29 cellular contexts compared by ENCODE assay signal in genomic region chr10:53841746-53842145, GRCh38.
DNase-seq lines count a peak whose midpoint lies in the region; ATAC-seq and TF ChIP-seq lines count a peak whose summit lies in the region.
"Had no signal": no experiment of that assay in that cellular context is flagged by ENCODE, and none has a peak within 500 bp of the region (broad histone marks: within the 10 kb centered on the region; RNA-seq: fewer than 3 reads in every experiment).

No MANE protein-coding gene starts in this region.

- H3K79me1 ChIP-seq in mesendoderm (ENCODE audit: low read length), result no peaks in the 10 kb centered on the region

- H3K27ac Mint-ChIP-seq in MCF 10A (ENCODE audit: low read depth, unreplicated experiment), result no peak overlapping the region
- no peak overlapping the region for H3K27ac Mint-ChIP-seq in effector memory CD8-positive, alpha-beta T cell
- H3K27ac Mint-ChIP-seq: CD14-positive monocyte, IgD-negative memory B cell had no signal

- H3K27me3 ChIP-seq in mammary epithelial cell (ENCODE audit: insufficient read depth, low read length) (no peaks in the 10 kb centered on the region), mesendoderm (ENCODE audit: insufficient read depth, low read length, poor library complexity) (no peaks in the 10 kb centered on the region), parathyroid adenoma (ENCODE audit: control insufficient read depth, insufficient read depth, low read length) (no peaks in the 10 kb centered on the region)
- H3K27me3 ChIP-seq: BE2C, SJSA1 had no signal

- POLR2A ChIA-PET in MCF 10A (lab: Yijun Ruan, JAX), result no interaction called here

- no peaks in the 10 kb centered on the region for H3K36me3 Mint-ChIP-seq in MCF 10A (ENCODE audit: insufficient read depth, unreplicated experiment)
- H3K36me3 Mint-ChIP-seq in effector memory CD8-positive, alpha-beta T cell (ENCODE audit: insufficient read depth), result no peaks in the 10 kb centered on the region
- H3K36me3 Mint-ChIP-seq: CD14-positive monocyte, IgD-negative memory B cell had no signal

- peaks cover 10% of the 10 kb centered on the region for H3K4me1 Mint-ChIP-seq in MCF 10A (ENCODE audit: insufficient read depth, unreplicated experiment)
- H3K4me1 Mint-ChIP-seq in effector memory CD8-positive, alpha-beta T cell (ENCODE audit: low read depth in 2 of 2), result no peaks in the 10 kb centered on the region
- H3K4me1 Mint-ChIP-seq: CD14-positive monocyte had no signal

- CTCF ChIA-PET in mammary epithelial cell (lab: Charles Lee; ENCODE audit: low non-redundant PET) (no interaction called here), MCF 10A (lab: Yijun Ruan, JAX) (interaction anchor here (0.6 to 1.0 kb wide), 4 partner anchors 51 to 376 kb away, joined by 3 read pairs; no protein-coding TSS in a partner anchor)

- no peak overlapping the region for H3K4ac ChIP-seq in mesendoderm (ENCODE audit: low read depth, low read length)

- H2AK5ac ChIP-seq in mesendoderm (ENCODE audit: low read length), result no peak overlapping the region

- no peak overlapping the region for H3K56ac ChIP-seq in mesendoderm (ENCODE audit: low read length)

- H3K4me1 ChIP-seq in mammary epithelial cell (ENCODE audit: insufficient read depth, low read length), result no peaks in the 10 kb centered on the region
- no peaks in the 10 kb centered on the region for H3K4me1 ChIP-seq in mesendoderm (ENCODE audit: control insufficient read depth, low read depth, low read length)
- peaks cover 15% of the 10 kb centered on the region for H3K4me1 ChIP-seq in parathyroid adenoma
- H3K4me1 ChIP-seq: BE2C, SJSA1 had no signal

- H3K27ac ChIP-seq in mammary epithelial cell (ENCODE audit: insufficient read depth, low read depth, low read length), result no peak overlapping the region
- H3K27ac ChIP-seq in mesendoderm (ENCODE audit: low read depth, low read length), result no peak overlapping the region
- peak overlapping the region; percentile 60 for H3K27ac ChIP-seq in parathyroid adenoma
- no peak overlapping the region for H3K27ac ChIP-seq in coronary artery
- H3K27ac ChIP-seq: GM23248, HL-60, KMS-11, SJSA1 had no signal

- no peak overlapping the region for H2BK5ac ChIP-seq in mesendoderm (ENCODE audit: low read length)

- no peak overlapping the region for H4K5ac ChIP-seq in mesendoderm (ENCODE audit: low read length)

- no peaks in the 10 kb centered on the region for H3K36me3 ChIP-seq in mammary epithelial cell (ENCODE audit: insufficient read depth, low read length)
- no peaks in the 10 kb centered on the region for H3K36me3 ChIP-seq in mesendoderm (ENCODE audit: control insufficient read depth, insufficient read depth, low read length)
- no peaks in the 10 kb centered on the region for H3K36me3 ChIP-seq in parathyroid adenoma (ENCODE audit: control insufficient read depth, insufficient read depth, low read length)
- H3K36me3 ChIP-seq: BE2C, SJSA1 had no signal

- BruUV-seq in mammary epithelial cell (replicated peaks; lab: Mats Ljungman, UMichigan), result no TSS peak
- BruUV-seq in MCF 10A (replicated peaks; lab: Mats Ljungman, UMichigan), result no TSS peak

- no peak overlapping the region for H3K4me3 Mint-ChIP-seq in MCF 10A (ENCODE audit: unreplicated experiment)
- no peak overlapping the region for H3K4me3 Mint-ChIP-seq in effector memory CD8-positive, alpha-beta T cell
- H3K4me3 Mint-ChIP-seq: CD14-positive monocyte, IgD-negative memory B cell had no signal

- H3K27me3 Mint-ChIP-seq in MCF 10A (ENCODE audit: insufficient read depth, unreplicated experiment), result no peaks in the 10 kb centered on the region
- H3K27me3 Mint-ChIP-seq in effector memory CD8-positive, alpha-beta T cell, result no peaks in the 10 kb centered on the region
- H3K27me3 Mint-ChIP-seq: IgD-negative memory B cell had no signal

- H3K9me3 ChIP-seq in mammary epithelial cell (replicated peaks; ENCODE audit: insufficient read depth, low read length), result no peaks in the 10 kb centered on the region
- peaks cover under 1% of the 10 kb centered on the region for H3K9me3 ChIP-seq in parathyroid adenoma (ENCODE audit: control insufficient read depth, low read length)
- H3K9me3 ChIP-seq: BE2C, SJSA1 had no signal

- no peak overlapping the region for H3K9ac ChIP-seq in mammary epithelial cell (ENCODE audit: insufficient read depth, low read length)
- no peak overlapping the region for H3K9ac ChIP-seq in mesendoderm (ENCODE audit: low read length)
- no peak overlapping the region for H3K9ac ChIP-seq in parathyroid adenoma
- H3K9ac ChIP-seq: GM23248, KMS-11 had no signal

- 80% methylated on average over 6 of the region's 6 CpGs for WGBS in mammary epithelial cell (ENCODE audit: low coverage, missing lambda C conversion rate)
- no CpG with 5 or more reads among the region's 6 CpGs for WGBS in mesendoderm (ENCODE audit: extremely low coverage, insufficient coverage, low lambda C conversion rate)

- H3K79me2 ChIP-seq in mammary epithelial cell (ENCODE audit: insufficient read depth, low read length) (no peaks in the 10 kb centered on the region), mesendoderm (ENCODE audit: control insufficient read depth, insufficient read depth, low read length) (no peaks in the 10 kb centered on the region), parathyroid adenoma (no peaks in the 10 kb centered on the region)

- H2AFZ ChIP-seq in mammary epithelial cell (ENCODE audit: low read depth, low read length) (peak overlapping the region; percentile 20), parathyroid adenoma (peak overlapping the region; percentile 50)
- H2AFZ ChIP-seq: GM23248 had no signal

- dilution Hi-C loops in mammary epithelial cell (cut with HindIII; ENCODE audit: low sequenced_read_pairs), result no loop called here

- H4K20me1 ChIP-seq in mammary epithelial cell (ENCODE audit: insufficient read depth, low read length), result no peaks in the 10 kb centered on the region

- in situ Hi-C loops in mammary epithelial cell (cut with MboI; ENCODE audit: low sequenced_read_pairs in 2 of 2), result no loop called here

- no peak overlapping the region for H2BK120ac ChIP-seq in mesendoderm (ENCODE audit: low read depth, low read length)

- H3K9me3 Mint-ChIP-seq in MCF 10A (ENCODE audit: unreplicated experiment), result no peaks in the 10 kb centered on the region
- H3K9me3 Mint-ChIP-seq in effector memory CD8-positive, alpha-beta T cell, result peaks cover 4 to 18% of the 10 kb centered on the region in 2 donors
- H3K9me3 Mint-ChIP-seq: CD14-positive monocyte had no signal

- H3K4me3 ChIP-seq in mammary epithelial cell (replicated peaks in 1 of 3; ENCODE audit: insufficient read depth in 1 of 3, low read depth in 2 of 3, low read length in 3 of 3) (no peak overlapping the region), mesendoderm (ENCODE audit: low read length) (no peak overlapping the region), parathyroid adenoma (ENCODE audit: low read depth, low read length) (no peak overlapping the region), coronary artery (no peak overlapping the region)
- H3K4me3 ChIP-seq: GM23248, SJSA1 had no signal

- TF ChIP-seq CTCF in mammary epithelial cell (conservative IDR thresholded peaks at IDR 0.05 in 1 of 2, IDR thresholded peaks at IDR 0.05 in 1 of 2; ENCODE audit: extremely low read depth in 1 of 2, insufficient read depth in 1 of 2, low read depth in 1 of 2, low read length in 2 of 2) (no peak), MCF 10A (IDR thresholded peaks at IDR 0.05; ENCODE audit: unreplicated experiment) (no peak), parathyroid adenoma (IDR thresholded peaks at IDR 0.05) (no peak), coronary artery (IDR thresholded peaks at IDR 0.05) (no peak)

- DNase-seq in mammary epithelial cell, result no peak
- DNase-seq in MCF 10A (ENCODE audit: unreplicated experiment), result no peak
- DNase-seq in mesendoderm, result no peak
- DNase-seq in effector memory CD8-positive, alpha-beta T cell, result no peak
- no peak for DNase-seq in coronary artery (ENCODE audit: low spot score)
- no peak for DNase-seq in NCI-H2196 treated with DMSO at 0.1 percent for 48 hours (lab: John Stamatoyannopoulos, UW; ENCODE audit: unreplicated experiment)
- no peak for DNase-seq in NCI-H1417 treated with DMSO at 0.1 percent for 48 hours (lab: John Stamatoyannopoulos, UW)
- DNase-seq: 8988T; ACHN; BE2C; DMS153; NCI-H1048; NCI-H1417; NCI-H187; NCI-H2081 treated with DMSO at 0.1 percent for 48 hours; NCI-H2171; NCI-H446 treated with DMSO at 0.1 percent for 48 hours; NCI-H526; NK-92 treated with Interleukin-12 subunit alpha and Interleukin-12 subunit beta, amount 100 ng/mL, for 24 hours; Right ventricle myocardium superior; RPMI8226 had no signal

- H3K4me2 ChIP-seq in mammary epithelial cell (ENCODE audit: insufficient read depth, low read depth, low read length) (no peak overlapping the region), mesendoderm (ENCODE audit: low read length) (no peak overlapping the region), parathyroid adenoma (ENCODE audit: low read length) (no peak overlapping the region)
- H3K4me2 ChIP-seq: KMS-11 had no signal

- no peak overlapping the region for H3K23ac ChIP-seq in mesendoderm (ENCODE audit: low read length)

- H3K18ac ChIP-seq in mesendoderm (ENCODE audit: low read length), result no peak overlapping the region

- H2BK15ac ChIP-seq in mesendoderm (replicated peaks; ENCODE audit: low read depth), result peak overlapping the region; percentile 36

- H4K8ac ChIP-seq in mesendoderm (ENCODE audit: low read depth, low read length), result no peak overlapping the region

- intact Hi-C loops in mammary epithelial cell (cut with micrococcal nuclease) (loop anchor here (2.0 kb wide), 1 partner anchor 561 kb away; no protein-coding TSS in a partner anchor), MCF 10A (cut with micrococcal nuclease) (loop anchor here (10.0 kb wide), 1 partner anchor 293 kb away; no protein-coding TSS in a partner anchor)

- no peak for ATAC-seq in effector memory CD8-positive, alpha-beta T cell (replicated peaks)
- ATAC-seq: HCT116 had no signal
